Comparison of ENCODE assay signal across 7 cellular contexts in genomic region chr14:100058777-100059432, GRCh38. TPM values are rescaled to one million over a fixed set of nuclear protein-coding genes. Genes with fewer than 3 reads are reported as not detected.
DNase-seq lines count a peak whose midpoint lies in the region; ATAC-seq and TF ChIP-seq lines count a peak whose summit lies in the region.

No MANE protein-coding gene starts in this region.

- DNase-seq in naive thymus-derived CD4-positive, alpha-beta T cell, result peak in 4 of 9 donors; percentile 20 to 37 (median 34)
- no peak for DNase-seq in brain microvascular endothelial cell
- no peak for DNase-seq in effector CD4-positive, alpha-beta T cell
- DNase-seq in nephron progenitor cell, result no peak

- peaks cover 26 to 44% (median 30%) of the 10 kb centered on the region in 3 donors for H3K4me1 Mint-ChIP-seq in IgD-negative memory B cell
- peaks cover 52 to 84% (median 77%) of the 10 kb centered on the region in 7 donors for H3K4me1 Mint-ChIP-seq in naive thymus-derived CD4-positive, alpha-beta T cell
- peaks cover 15% of the 10 kb centered on the region for H3K4me1 Mint-ChIP-seq in nephron progenitor cell

- no peaks in the 10 kb centered on the region for H3K36me3 ChIP-seq in naive thymus-derived CD4-positive, alpha-beta T cell (ENCODE audit: control insufficient read depth in 2 of 3, insufficient read depth in 3 of 3, low read length in 3 of 3)
- H3K36me3 ChIP-seq in brain microvascular endothelial cell (replicated peaks), result no peaks in the 10 kb centered on the region

- in situ Hi-C loops in brain microvascular endothelial cell (cut with HindIII; ENCODE audit: low pct_ligation_motif_present, low sequenced_read_pairs), result no loop called here

- H3K27me3 ChIP-seq in naive thymus-derived CD4-positive, alpha-beta T cell (ENCODE audit: control insufficient read depth in 2 of 2, insufficient read depth in 2 of 2, low read length in 2 of 2), result no peaks in the 10 kb centered on the region
- no peaks in the 10 kb centered on the region for H3K27me3 ChIP-seq in brain microvascular endothelial cell (replicated peaks)

- H3K4me3 Mint-ChIP-seq in IgD-negative memory B cell (peak overlapping the region in 3 of 4 donors; percentile 1 to 60 (median 38)), nephron progenitor cell (no peak overlapping the region)
- H3K4me3 Mint-ChIP-seq in naive thymus-derived CD4-positive, alpha-beta T cell, result peak overlapping the region; percentile 55 to 92 (median 68)

- intact Hi-C loops in naive thymus-derived CD4-positive, alpha-beta T cell (cut with micrococcal nuclease), result loop anchor here in 1 of 2 donors (1.0 to 2.0 kb wide), 2 partner anchors 9 to 96 kb away; no protein-coding TSS in a partner anchor

- CTCF ChIA-PET in naive thymus-derived CD4-positive, alpha-beta T cell (lab: Charles Lee), result interaction anchor here (0.7 to 6.0 kb wide), 8 partner anchors 10 to 134 kb away, joined by 3 to 47 read pairs (median 6); no protein-coding TSS in a partner anchor

- H3K9me3 ChIP-seq in naive thymus-derived CD4-positive, alpha-beta T cell (ENCODE audit: control insufficient read depth in 2 of 3, low read length in 3 of 3), result no peaks in the 10 kb centered on the region

- peak overlapping the region; percentile 52 for H3K27ac ChIP-seq in naive thymus-derived CD4-positive, alpha-beta T cell (ENCODE audit: low read depth, low read length)
- H3K27ac ChIP-seq in brain microvascular endothelial cell, result no peak overlapping the region

- H3K36me3 Mint-ChIP-seq in IgD-negative memory B cell (peaks cover 1% of the 10 kb centered on the region), nephron progenitor cell (ENCODE audit: low read depth) (peaks cover 21% of the 10 kb centered on the region)
- H3K36me3 Mint-ChIP-seq in naive thymus-derived CD4-positive, alpha-beta T cell, result peaks cover 0 to 17% (median 0%) of the 10 kb centered on the region in 5 donors

- POLR2A ChIA-PET in naive thymus-derived CD4-positive, alpha-beta T cell (lab: Charles Lee), result interaction anchor here (0.9 to 44.4 kb wide), 3 partner anchors 35 to 159 kb away, joined by 3 to 2344 read pairs (median 3); partner anchors contain the start of gene EVL

- H3K4me3 ChIP-seq in naive thymus-derived CD4-positive, alpha-beta T cell (ENCODE audit: low read length), result peak overlapping the region; percentile 2
- H3K4me3 ChIP-seq in brain microvascular endothelial cell (ENCODE audit: low read depth, low read length), result no peak overlapping the region

- ATAC-seq in GM18907 (IDR thresholded peaks at IDR 0.05; ENCODE audit: unreplicated experiment) (peak; percentile 61), GM21723 (IDR thresholded peaks at IDR 0.05; ENCODE audit: unreplicated experiment) (peak; percentile 68)
- peak; percentile 48 for ATAC-seq in naive thymus-derived CD4-positive, alpha-beta T cell

- no peak for TF ChIP-seq CTCF in brain microvascular endothelial cell (IDR thresholded peaks at IDR 0.05; ENCODE audit: low read depth, low read length, missing control alignments)
- no peak for TF ChIP-seq CTCF in nephron progenitor cell (IDR thresholded peaks at IDR 0.05)

- H3K9me3 Mint-ChIP-seq in IgD-negative memory B cell (no peaks in the 10 kb centered on the region), nephron progenitor cell (peaks cover 16% of the 10 kb centered on the region)
- no peaks in the 10 kb centered on the region for H3K9me3 Mint-ChIP-seq in naive thymus-derived CD4-positive, alpha-beta T cell

- H3K4me1 ChIP-seq in naive thymus-derived CD4-positive, alpha-beta T cell (ENCODE audit: control insufficient read depth in 2 of 2, insufficient read depth in 2 of 2, low read length in 2 of 2), result peaks cover 65 to 67% of the 10 kb centered on the region in 2 donors

- H3K27ac Mint-ChIP-seq in IgD-negative memory B cell, result peak overlapping the region in 2 of 3 donors; percentile 53 to 57
- H3K27ac Mint-ChIP-seq in naive thymus-derived CD4-positive, alpha-beta T cell, result peak overlapping the region; percentile 84 to 96 (median 91)
- H3K27ac Mint-ChIP-seq in nephron progenitor cell, result no peak overlapping the region

- H3K27me3 Mint-ChIP-seq in IgD-negative memory B cell (no peaks in the 10 kb centered on the region), nephron progenitor cell (ENCODE audit: low read depth, poor library complexity) (no peaks in the 10 kb centered on the region)
- H3K27me3 Mint-ChIP-seq in naive thymus-derived CD4-positive, alpha-beta T cell, result no peaks in the 10 kb centered on the region

RNA-seq across cellular contexts. Expression of gene EVL, which starts 6.3 kb away (rescaled TPM):
- polyA plus RNA-seq in IgD-negative memory B cell, result 73.3 TPM
- total RNA-seq in naive thymus-derived CD4-positive, alpha-beta T cell, result 1,000 to 10,000 TPM in 3 of 5 experiments, 100 to 1,000 TPM in 2; 851 to 1,469 (median 1,230) TPM
- polyA plus RNA-seq in naive thymus-derived CD4-positive, alpha-beta T cell, result 100 to 1,000 TPM; 163 to 184 TPM
